Comparison of ENCODE assay signal across 14 cellular contexts in the genomic region with DNA sequence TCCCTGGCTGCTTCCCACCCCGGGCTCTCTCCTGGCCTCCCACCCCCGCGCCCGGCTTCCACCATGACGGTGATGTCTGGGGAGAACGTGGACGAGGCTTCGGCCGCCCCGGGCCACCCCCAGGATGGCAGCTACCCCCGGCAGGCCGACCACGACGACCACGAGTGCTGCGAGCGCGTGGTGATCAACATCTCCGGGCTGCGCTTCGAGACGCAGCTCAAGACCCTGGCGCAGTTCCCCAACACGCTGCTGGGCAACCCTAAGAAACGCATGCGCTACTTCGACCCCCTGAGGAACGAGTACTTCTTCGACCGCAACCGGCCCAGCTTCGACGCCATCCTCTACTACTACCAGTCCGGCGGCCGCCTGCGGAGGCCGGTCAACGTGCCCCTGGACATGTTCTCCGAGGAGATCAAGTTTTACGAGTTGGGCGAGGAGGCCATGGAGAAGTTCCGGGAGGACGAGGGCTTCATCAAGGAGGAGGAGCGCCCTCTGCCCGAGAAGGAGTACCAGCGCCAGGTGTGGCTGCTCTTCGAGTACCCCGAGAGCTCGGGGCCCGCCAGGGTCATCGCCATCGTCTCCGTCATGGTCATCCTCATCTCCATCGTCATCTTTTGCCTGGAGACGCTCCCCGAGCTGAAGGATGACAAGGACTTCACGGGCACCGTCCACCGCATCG. TPM values are rescaled to one million over a fixed set of nuclear protein-coding genes. Genes with fewer than 3 reads are reported as not detected.
A peak's percentile ranks its signal among the peaks of the same experiment; 100 is the strongest.
DNase-seq lines count a peak whose midpoint lies in the region; ATAC-seq and TF ChIP-seq lines count a peak whose summit lies in the region.
"Had no signal": no experiment of that assay in that cellular context is flagged by ENCODE, and none has a peak within 500 bp of the region (broad histone marks: within the 10 kb centered on the region; RNA-seq: fewer than 3 reads in every experiment).

No MANE protein-coding gene starts in this region.

- H4K91ac ChIP-seq in neuronal stem cell (ENCODE audit: low read depth, low read length, poor library complexity): no peak overlapping the region

- no peaks in the 10 kb centered on the region for H3K79me1 ChIP-seq in neuronal stem cell (ENCODE audit: low read depth, low read length)

- H3K27me3 ChIP-seq in neuronal stem cell (ENCODE audit: control insufficient read depth in 3 of 3, insufficient read depth in 3 of 3, low read depth in 1 of 3, low read length in 3 of 3) (peaks cover 11 to 91% (median 38%) of the 10 kb centered on the region in 3 experiments), ovary (no peaks in the 10 kb centered on the region), prostate gland (replicated peaks; ENCODE audit: insufficient read depth) (peaks cover 36% of the 10 kb centered on the region)

- TF ChIP-seq POLR2A in ovary (IDR thresholded peaks at IDR 0.05) (no peak), prostate gland (IDR thresholded peaks at IDR 0.05) (no peak)

- no peak overlapping the region for H3K4ac ChIP-seq in neuronal stem cell (ENCODE audit: low read length)

- H2BK12ac ChIP-seq in neuronal stem cell (ENCODE audit: low read length): no peak overlapping the region

- H3K4me2 ChIP-seq in neuronal stem cell (ENCODE audit: insufficient read depth, low read length, poor library complexity, severe bottlenecking): peak overlapping the region; percentile 96

- WGBS in neuronal stem cell (ENCODE audit: extremely low coverage in 2 of 2, insufficient read length in 2 of 2, insufficient replicate concordance in 1 of 2), 2 donors: no CpG with 5 or more reads among the region's 61 CpGs
- WGBS in ovary, 3 donors: 38 to 57% (median 43%) methylated on average over 44 to 61 of the region's 61 CpGs
- 29% methylated on average over 52 of the region's 61 CpGs for WGBS in prostate gland

- peak overlapping the region; percentile 15 for H2AK5ac ChIP-seq in neuronal stem cell (ENCODE audit: low read depth, low read length)

- peak; percentile 42 for DNase-seq in DMS153 treated with DMSO at 0.1 percent for 48 hours (lab: John Stamatoyannopoulos, UW; ENCODE audit: unreplicated experiment)
- DNase-seq in DMS153 (lab: John Stamatoyannopoulos, UW): no peak
- DNase-seq in GM13976 (ENCODE audit: low spot score): peak; percentile 27
- DNase-seq in cerebellar cortex (ENCODE audit: low spot score): peak; percentile 61
- DNase-seq in neuronal stem cell (ENCODE audit: low spot score): no peak
- no peak for DNase-seq in ovary
- DNase-seq in prostate gland (ENCODE audit: low spot score): no peak
- DNase-seq: cortex of kidney, foreskin fibroblast, IMR-90, NCI-H187 had no signal

- TF ChIP-seq EP300 in ovary (IDR thresholded peaks at IDR 0.05): no peak

- peaks cover 0 to 11% of the 10 kb centered on the region in 2 donors for H3K9me3 ChIP-seq in neuronal stem cell (replicated peaks in 1 of 2; ENCODE audit: control insufficient read depth in 2 of 2, insufficient read depth in 1 of 2, low read depth in 1 of 2, low read length in 2 of 2)
- peaks cover 0 to 9% of the 10 kb centered on the region in 2 donors for H3K9me3 ChIP-seq in ovary
- H3K9me3 ChIP-seq in prostate gland: no peaks in the 10 kb centered on the region

- peaks cover 10 to 14% of the 10 kb centered on the region in 2 donors for H3K4me1 ChIP-seq in neuronal stem cell (ENCODE audit: control insufficient read depth in 2 of 2, insufficient read depth in 1 of 2, low read depth in 1 of 2, low read length in 2 of 2)
- peaks cover 5% of the 10 kb centered on the region for H3K4me1 ChIP-seq in ovary (ENCODE audit: insufficient read depth)
- peaks cover 8% of the 10 kb centered on the region for H3K4me1 ChIP-seq in prostate gland (replicated peaks)

- no peak overlapping the region for H4K8ac ChIP-seq in neuronal stem cell (ENCODE audit: low read depth, low read length)

- in situ Hi-C loops in GM13976 (cut with MboI; ENCODE audit: low sequenced_read_pairs, unreplicated experiment): no loop called here

- peak overlapping the region; percentile 54 for H3K18ac ChIP-seq in neuronal stem cell (ENCODE audit: low read length)

- no peak overlapping the region for H2AFZ ChIP-seq in neuronal stem cell (ENCODE audit: low read length)

- intact Hi-C loops in ovary (cut with DNase I) (no loop called here), prostate gland (cut with DNase I) (no loop called here)

- H2BK15ac ChIP-seq in neuronal stem cell (ENCODE audit: low read length): no peak overlapping the region

- H3K14ac ChIP-seq in neuronal stem cell (ENCODE audit: low read length): no peak overlapping the region

- no peak overlapping the region for H3K9ac ChIP-seq in neuronal stem cell (ENCODE audit: low read depth, low read length, poor library complexity)

- no peak overlapping the region for H2BK5ac ChIP-seq in neuronal stem cell (ENCODE audit: low read length)

- H3K36me3 ChIP-seq in neuronal stem cell (replicated peaks in 1 of 2; ENCODE audit: control insufficient read depth in 2 of 2, insufficient read depth in 2 of 2, low read length in 2 of 2): no peaks in the 10 kb centered on the region
- H3K36me3 ChIP-seq in ovary: no peaks in the 10 kb centered on the region
- H3K36me3 ChIP-seq in prostate gland: no peaks in the 10 kb centered on the region

- ATAC-seq in GM21390 (IDR thresholded peaks at IDR 0.05; ENCODE audit: unreplicated experiment): no peak

- H2BK120ac ChIP-seq in neuronal stem cell (ENCODE audit: low read depth, low read length): no peak overlapping the region

- TF ChIP-seq CTCF in GM13976 (IDR thresholded peaks at IDR 0.05; ENCODE audit: borderline replicate concordance, control extremely low read depth, extremely low read depth, insufficient read depth, missing control alignments) (no peak), ovary (IDR thresholded peaks at IDR 0.05) (no peak), prostate gland (IDR thresholded peaks at IDR 0.05) (no peak)

- H3K27ac ChIP-seq in neuronal stem cell (replicated peaks; ENCODE audit: low read length) (no peak overlapping the region), ovary (no peak overlapping the region), prostate gland (no peak overlapping the region)
- H3K27ac ChIP-seq: 22Rv1 had no signal

- no peak overlapping the region for H3K4me3 ChIP-seq in neuronal stem cell (ENCODE audit: low read length in 2 of 2)
- no peak overlapping the region for H3K4me3 ChIP-seq in ovary
- H3K4me3 ChIP-seq in prostate gland: peak overlapping the region in 1 of 2 donors; percentile 23

- no peak overlapping the region for H3K23ac ChIP-seq in neuronal stem cell (ENCODE audit: low read depth, low read length, poor library complexity)

RNA-seq across cellular contexts. Expression of a gene that starts 1.8 kb away (rescaled TPM):
- polyA plus RNA-seq in neuronal stem cell (2013, experiment 1 of 2): 0.10 TPM
- 0.12 TPM for polyA plus RNA-seq in neuronal stem cell (2013, experiment 2 of 2)
- total RNA-seq in ovary: under 1 TPM in 3 of 7 donors, not detected in 4; 0.08 to 0.25 (median 0.23) TPM
- polyA plus RNA-seq in ovary: under 1 TPM; 0.01 to 0.20 TPM
- total RNA-seq in prostate gland: under 1 TPM in 1 of 2 donors, not detected in 1; 0.11 TPM
- total RNA-seq: IMR-90, pulmonary artery endothelial cell had no signal
- polyA plus RNA-seq: IMR-90 had no signal

Comparison
In these comparisons a context has a peak if more than half of its experiments do, and no peak if none do; other contexts are left out.
1. DNase-seq: peak in DMS153 treated with DMSO at 0.1 percent for 48 hours (single experiment), GM13976 (single experiment) and cerebellar cortex (single experiment); none in DMS153 (single experiment), neuronal stem cell (single experiment), ovary (0 of 5) and prostate gland (single experiment).